8 cellular contexts compared by ENCODE assay signal in genomic region chr9:136105398-136106135, GRCh38. TPM values are rescaled to one million over a fixed set of nuclear protein-coding genes. Genes with fewer than 3 reads are reported as not detected.
DNase-seq lines count a peak whose midpoint lies in the region; TF ChIP-seq lines count a peak whose summit lies in the region.
"Had no signal": no experiment of that assay in that cellular context is flagged by ENCODE, and none has a peak within 500 bp of the region (broad histone marks: within the 10 kb centered on the region; RNA-seq: fewer than 3 reads in every experiment).

No MANE protein-coding gene starts in this region.

- H3K27me3 ChIP-seq in esophagus muscularis mucosa (peaks cover 0 to 14% (median 0%) of the 10 kb centered on the region in 4 donors), sigmoid colon (no peaks in the 10 kb centered on the region), testis (no peaks in the 10 kb centered on the region)

- TF ChIP-seq EP300 in esophagus muscularis mucosa (IDR thresholded peaks at IDR 0.05) = no peak
- TF ChIP-seq EP300 in sigmoid colon (IDR thresholded peaks at IDR 0.05) = peak in 1 of 4 donors; percentile 11

- no peak for TF ChIP-seq CTCF in esophagus muscularis mucosa (IDR thresholded peaks at IDR 0.05)
- TF ChIP-seq CTCF in sigmoid colon (IDR thresholded peaks at IDR 0.05) = no peak
- TF ChIP-seq CTCF in testis (IDR thresholded peaks at IDR 0.05) = no peak

- DNase-seq in GM03348 (ENCODE audit: low spot score) (peak; percentile 35), NOMO-1 (lab: John Stamatoyannopoulos, UW; ENCODE audit: unreplicated experiment in 2 of 2) (peak; percentile 72 to 76), esophagus muscularis mucosa (ENCODE audit: extremely low spot score) (no peak), sigmoid colon (peak; percentile 91), DMS153 treated with DMSO at 0.1 percent for 48 hours (lab: John Stamatoyannopoulos, UW; ENCODE audit: unreplicated experiment) (no peak), hippocampal formation (lab: John Stamatoyannopoulos, UW) (no peak), testis (no peak)
- DNase-seq: NCI-H226 had no signal

- intact Hi-C loops in esophagus muscularis mucosa (cut with DNase I) = no loop called here
- intact Hi-C loops in sigmoid colon (cut with DNase I) = no loop called here
- intact Hi-C loops in testis (cut with DNase I; ENCODE audit: low total_unique reads) = no loop called here

- whole genome bisulfite sequencing in esophagus muscularis mucosa = 45% methylated on average over 13 of the region's 17 CpGs
- WGBS in sigmoid colon, 2 donors = 65 to 67% methylated on average over 17 of the region's 17 CpGs
- WGBS in testis, 2 donors = 56 to 67% methylated on average over 12 to 17 of the region's 17 CpGs

- H3K27ac ChIP-seq in esophagus muscularis mucosa (replicated peaks in 1 of 4) = peak overlapping the region; percentile 1 to 61 (median 33)
- H3K27ac ChIP-seq in sigmoid colon = peak overlapping the region in 3 of 4 donors; percentile 59 to 61 (median 59)
- no peak overlapping the region for H3K27ac ChIP-seq in testis

- H3K4me1 ChIP-seq in esophagus muscularis mucosa (peaks cover 65 to 73% (median 70%) of the 10 kb centered on the region in 4 donors), sigmoid colon (peaks cover 0 to 51% (median 43%) of the 10 kb centered on the region in 4 donors), testis (peaks cover 22% of the 10 kb centered on the region)

- no peaks in the 10 kb centered on the region for H3K36me3 ChIP-seq in esophagus muscularis mucosa
- H3K36me3 ChIP-seq in sigmoid colon = no peaks in the 10 kb centered on the region
- H3K36me3 ChIP-seq in testis (ENCODE audit: low read depth, missing control alignments) = no peaks in the 10 kb centered on the region

- no peaks in the 10 kb centered on the region for H3K9me3 ChIP-seq in esophagus muscularis mucosa
- no peaks in the 10 kb centered on the region for H3K9me3 ChIP-seq in sigmoid colon
- H3K9me3 ChIP-seq in testis = no peaks in the 10 kb centered on the region

- TF ChIP-seq POLR2A in esophagus muscularis mucosa (IDR thresholded peaks at IDR 0.05; ENCODE audit: low read depth) (no peak), sigmoid colon (IDR thresholded peaks at IDR 0.05) (no peak), testis (IDR thresholded peaks at IDR 0.05) (no peak)

- H3K4me3 ChIP-seq in esophagus muscularis mucosa (no peak overlapping the region), sigmoid colon (no peak overlapping the region), testis (no peak overlapping the region)

RNA-seq across cellular contexts. Expression of gene NACC2, which starts 10.5 kb away (rescaled TPM):
- total RNA-seq in esophagus muscularis mucosa (100 to 1,000 TPM in 3 of 4 donors, 10 to 100 TPM in 1; 93.8 to 192 (median 142) TPM), sigmoid colon (10 to 100 TPM; 41.6 to 80.0 (median 65.4) TPM), testis (10 to 100 TPM; 49.5 to 49.7 TPM)
- polyA plus RNA-seq in sigmoid colon (10 to 100 TPM in 1 of 3 donors, 1 to 10 TPM in 2; 3.6 to 14.3 (median 5.1) TPM), testis (ENCODE audit: insufficient read depth, low read depth, low replicate concordance) (29.3 TPM)

RNA-seq across cellular contexts. Expression of gene TMEM250, which starts 13.1 kb away (rescaled TPM):
- total RNA-seq in esophagus muscularis mucosa = 10 to 100 TPM; 33.6 to 77.6 (median 59.4) TPM
- 10 to 100 TPM; 23.7 to 35.6 (median 30.2) TPM for total RNA-seq in sigmoid colon
- polyA plus RNA-seq in sigmoid colon = 10 to 100 TPM; 25.4 to 48.4 (median 27.6) TPM
- total RNA-seq in testis = 10 to 100 TPM; 57.8 to 73.0 TPM
- 29.4 TPM for polyA plus RNA-seq in testis (ENCODE audit: insufficient read depth, low read depth, low replicate concordance)

Comparison
In these comparisons a context has a peak if more than half of its experiments do, and no peak if none do; other contexts are left out.
1. DNase-seq: peak in GM03348 (single experiment), NOMO-1 (2 of 2) and sigmoid colon (single experiment); none in esophagus muscularis mucosa (single experiment), DMS153 treated with DMSO at 0.1 percent for 48 hours (single experiment), hippocampal formation (0 of 2) and testis (single experiment).
2. H3K27ac ChIP-seq: peak in esophagus muscularis mucosa (4 of 4) and sigmoid colon (3 of 4); none in testis (0 of 2).